In genomic region chr7:100655908-100656674, GRCh38 we compare ENCODE assay signal across 1 cellular context.
TF ChIP-seq lines count a peak whose summit lies in the region.

ACTL6B (minus strand) TSS chr7:100656448; CDS start chr7:100656354, 94 bp downstream.

TF ChIP-seq in K562, 482 proteins besides CTCF, POLR2A, EP300 and RAD21 (continued from another document and continues in another):
- no peak for TF ChIP-seq RERE (CRISPR knock-in tag; IDR thresholded peaks at IDR 0.05; ENCODE audit: borderline replicate concordance)
- peak; percentile 37; the same call in 1 of the 2 replicates for TF ChIP-seq MTA3 (IDR thresholded peaks at IDR 0.05; ENCODE audit: borderline replicate concordance)
- TF ChIP-seq ZNF589 (CRISPR knock-in tag; IDR thresholded peaks at IDR 0.05; ENCODE audit: low read depth): no peak
- TF ChIP-seq CC2D1A (IDR thresholded peaks at IDR 0.05): peak; percentile 100
- no peak for TF ChIP-seq ZNF217 (CRISPR knock-in tag; IDR thresholded peaks at IDR 0.05)
- TF ChIP-seq FOXP4 (CRISPR knock-in tag; IDR thresholded peaks at IDR 0.05; ENCODE audit: borderline replicate concordance): peak; percentile 88; the same call in 1 of the 2 replicates
- peak; percentile 80 for TF ChIP-seq GABPB1 (CRISPR knock-in tag; IDR thresholded peaks at IDR 0.05)
- TF ChIP-seq UBTF (IDR thresholded peaks at IDR 0.05; ENCODE audit: borderline replicate concordance in 1 of 2, low read depth in 2 of 2, low read length in 2 of 2): no peak
- TF ChIP-seq HOMEZ (CRISPR knock-in tag; IDR thresholded peaks at IDR 0.05): no peak
- no peak for TF ChIP-seq CREB5 (CRISPR knock-in tag; IDR thresholded peaks at IDR 0.05)
- no peak for TF ChIP-seq KLF6 (CRISPR knock-in tag; IDR thresholded peaks at IDR 0.05; ENCODE audit: borderline replicate concordance)
- no peak for TF ChIP-seq ZNF561 (CRISPR knock-in tag; conservative IDR thresholded peaks at IDR 0.05)
- TF ChIP-seq ZNF584 (CRISPR knock-in tag; IDR thresholded peaks at IDR 0.05; ENCODE audit: low read depth): no peak
- no peak for TF ChIP-seq KLF10 (CRISPR knock-in tag; IDR thresholded peaks at IDR 0.05)
- no peak for TF ChIP-seq ZNF23 (CRISPR knock-in tag; IDR thresholded peaks at IDR 0.05)
- TF ChIP-seq ZNF766 (CRISPR knock-in tag; conservative IDR thresholded peaks at IDR 0.05): peak; percentile 82; the same call in 1 of the 2 replicates
- 0 out of 2 replicates have a peak, but pooled peaks have one; percentile 40 for TF ChIP-seq MXI1 (IDR thresholded peaks at IDR 0.05; ENCODE audit: low read depth, low read length)
- no peak for TF ChIP-seq TFE3 (CRISPR knock-in tag; IDR thresholded peaks at IDR 0.05)
- no peak for TF ChIP-seq SREBF2 (CRISPR knock-in tag; IDR thresholded peaks at IDR 0.05)
- TF ChIP-seq AFF1 (IDR thresholded peaks at IDR 0.05; ENCODE audit: low read depth in 1 of 2, partially characterized antibody in 2 of 2): peak in 1 of 2 experiments; percentile 90
- TF ChIP-seq CBFA2T3 (IDR thresholded peaks at IDR 0.05): no peak
- no peak for TF ChIP-seq PYGO2 (tag; IDR thresholded peaks at IDR 0.05)
- TF ChIP-seq HMGXB4 (CRISPR knock-in tag; IDR thresholded peaks at IDR 0.05): peak; percentile 94
- peak; percentile 49 for TF ChIP-seq ZNF146 (CRISPR knock-in tag; IDR thresholded peaks at IDR 0.05; ENCODE audit: unreplicated experiment)
- peak; percentile 52 for TF ChIP-seq FUS (optimal IDR thresholded peaks at IDR 0.05; ENCODE audit: low read depth, low read length)
- no peak for TF ChIP-seq SMC3 (conservative IDR thresholded peaks at IDR 0.05; ENCODE audit: insufficient read depth, low read depth, low read length)
- no peak for TF ChIP-seq ZNF253 (CRISPR knock-in tag; conservative IDR thresholded peaks at IDR 0.05)
- peak; percentile 86 for TF ChIP-seq ETV5 (CRISPR knock-in tag; IDR thresholded peaks at IDR 0.05; ENCODE audit: low read depth)
- no peak for TF ChIP-seq DNMT1 (IDR thresholded peaks at IDR 0.05)
- TF ChIP-seq ZBTB17 (CRISPR knock-in tag; IDR thresholded peaks at IDR 0.05): 0 out of 2 replicates have a peak, but pooled peaks have one; percentile 42
- TF ChIP-seq ZNF586 (CRISPR knock-in tag; conservative IDR thresholded peaks at IDR 0.05): no peak
- TF ChIP-seq RBM34 (IDR thresholded peaks at IDR 0.05; ENCODE audit: borderline replicate concordance, insufficient read depth, low read length): no peak
- no peak for TF ChIP-seq ZNF780A (CRISPR knock-in tag; IDR thresholded peaks at IDR 0.05)
